Comparison of ENCODE assay signal across 15 cellular contexts in the genomic region with DNA sequence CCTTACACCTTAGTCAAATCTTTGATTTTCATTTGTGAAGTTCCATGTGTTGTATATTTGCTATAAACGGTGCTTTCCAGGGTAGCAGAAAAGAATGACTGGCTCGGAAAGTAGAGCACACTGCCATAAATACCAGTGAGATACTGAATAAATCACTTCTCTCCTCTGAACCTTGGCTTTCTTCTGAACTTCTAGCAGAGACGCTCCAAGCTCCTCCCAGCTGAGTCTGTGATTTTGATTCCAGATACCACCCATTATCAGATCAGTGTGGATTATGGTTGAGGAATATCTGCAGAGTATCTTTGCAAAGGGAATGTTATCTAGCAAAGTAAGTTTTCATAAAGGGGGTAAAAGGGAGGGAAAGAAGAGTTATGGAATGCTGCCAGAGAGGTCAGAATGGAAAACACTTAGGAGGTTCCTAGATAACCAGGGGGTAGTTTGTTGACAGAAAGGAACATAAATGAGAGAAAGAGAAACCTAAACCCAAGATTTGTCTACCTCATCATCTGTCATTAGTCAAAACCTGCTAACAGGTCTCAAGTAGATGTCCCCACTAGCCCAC.
DNase-seq lines count a peak whose midpoint lies in the region; ATAC-seq and TF ChIP-seq lines count a peak whose summit lies in the region.
"Had no signal": no experiment of that assay in that cellular context is flagged by ENCODE, and none has a peak within 500 bp of the region (broad histone marks: within the 10 kb centered on the region; RNA-seq: fewer than 3 reads in every experiment).

No MANE protein-coding gene starts in this region.

- H3K4me1 ChIP-seq in left ventricle myocardium inferior (peaks cover 19% of the 10 kb centered on the region), esophagus muscularis mucosa (peaks cover 16 to 34% (median 26%) of the 10 kb centered on the region in 4 donors), osteoblast (ENCODE audit: insufficient read depth, low read length) (no peaks in the 10 kb centered on the region), smooth muscle cell (ENCODE audit: low read depth) (no peaks in the 10 kb centered on the region)

- DNase-seq in left ventricle myocardium inferior = no peak
- DNase-seq in left ventricle myocardium superior = no peak
- no peak for DNase-seq in esophagus muscularis mucosa (ENCODE audit: extremely low spot score)
- peak; percentile 59 for DNase-seq in osteoblast (ENCODE audit: insufficient read length, low spot score, missing footprints)
- no peak for DNase-seq in cerebellum (ENCODE audit: low spot score)
- no peak for DNase-seq in smooth muscle cell (lab: John Stamatoyannopoulos, UW; ENCODE audit: unreplicated experiment)
- DNase-seq in effector CD4-positive, alpha-beta T cell = no peak
- DNase-seq: GM23248, MV-4-11, NCI-H1417 treated with DMSO at 0.1 percent for 48 hours, NCI-H2029, NCI-H510A treated with DMSO at 0.1 percent for 48 hours had no signal

- TF ChIP-seq CTCF in left ventricle myocardium inferior (IDR thresholded peaks at IDR 0.05; ENCODE audit: borderline replicate concordance) (no peak), esophagus muscularis mucosa (IDR thresholded peaks at IDR 0.05) (no peak), osteoblast (IDR thresholded peaks at IDR 0.05; ENCODE audit: extremely low read depth, low read depth, low read length) (no peak), smooth muscle cell (IDR thresholded peaks at IDR 0.05; ENCODE audit: borderline replicate concordance, insufficient read depth, poor library complexity, severe bottlenecking) (no peak)

- no peaks in the 10 kb centered on the region for H3K27me3 ChIP-seq in left ventricle myocardium inferior (ENCODE audit: low read depth)
- H3K27me3 ChIP-seq in esophagus muscularis mucosa = no peaks in the 10 kb centered on the region
- no peaks in the 10 kb centered on the region for H3K27me3 ChIP-seq in osteoblast (ENCODE audit: insufficient read depth, low read length)
- no peaks in the 10 kb centered on the region for H3K27me3 ChIP-seq in smooth muscle cell (ENCODE audit: low read depth)

- intact Hi-C loops in left ventricle myocardium inferior (cut with micrococcal nuclease) (no loop called here), left ventricle myocardium superior (cut with micrococcal nuclease) (no loop called here), esophagus muscularis mucosa (cut with DNase I) (no loop called here)

- H3K9me3 ChIP-seq in left ventricle myocardium inferior (replicated peaks) (peaks cover 10% of the 10 kb centered on the region), esophagus muscularis mucosa (no peaks in the 10 kb centered on the region), osteoblast (ENCODE audit: low read depth, low read length) (no peaks in the 10 kb centered on the region), smooth muscle cell (replicated peaks; ENCODE audit: low read depth) (no peaks in the 10 kb centered on the region)

- H3K79me2 ChIP-seq in osteoblast (ENCODE audit: insufficient read depth, low read length) (no peaks in the 10 kb centered on the region), smooth muscle cell (ENCODE audit: low read depth) (peaks cover 7% of the 10 kb centered on the region)

- H4K20me1 ChIP-seq in osteoblast (ENCODE audit: insufficient read depth, low read length) = peaks cover 6% of the 10 kb centered on the region
- H4K20me1 ChIP-seq in smooth muscle cell (ENCODE audit: low read depth) = peaks cover 84% of the 10 kb centered on the region

- H3K4me3 ChIP-seq in left ventricle myocardium inferior (no peak overlapping the region), esophagus muscularis mucosa (no peak overlapping the region), osteoblast (ENCODE audit: insufficient read depth, low read length) (no peak overlapping the region), smooth muscle cell (no peak overlapping the region)
- H3K4me3 ChIP-seq: GM23248 had no signal

- H3K27ac ChIP-seq in left ventricle myocardium inferior (replicated peaks) (peak overlapping the region; percentile 49), esophagus muscularis mucosa (replicated peaks in 1 of 4) (peak overlapping the region; percentile 25 to 69 (median 52)), osteoblast (ENCODE audit: low read depth, low read length) (no peak overlapping the region), smooth muscle cell (ENCODE audit: low read depth) (no peak overlapping the region)
- H3K27ac ChIP-seq: C4-2B, GM23248 had no signal

- H3K36me3 ChIP-seq in left ventricle myocardium inferior (peaks cover 12% of the 10 kb centered on the region), esophagus muscularis mucosa (peaks cover 0 to 17% (median under 1%) of the 10 kb centered on the region in 4 donors), osteoblast (ENCODE audit: insufficient read depth, low read length) (peaks cover 4% of the 10 kb centered on the region), smooth muscle cell (ENCODE audit: low read depth) (peaks cover 18% of the 10 kb centered on the region)

- no peak for ATAC-seq in left ventricle myocardium superior
- ATAC-seq in HG03469 (IDR thresholded peaks at IDR 0.05; ENCODE audit: unreplicated experiment) = no peak
- ATAC-seq: HCT116 had no signal

- H2AFZ ChIP-seq in osteoblast (ENCODE audit: low read length) = no peak overlapping the region
- no peak overlapping the region for H2AFZ ChIP-seq in smooth muscle cell (ENCODE audit: low read depth)
- H2AFZ ChIP-seq: GM23248 had no signal

- no peak overlapping the region for H3K9ac ChIP-seq in smooth muscle cell (ENCODE audit: low read depth)
- H3K9ac ChIP-seq: GM23248 had no signal

- H3F3A ChIP-seq in smooth muscle cell (ENCODE audit: low read depth) = no peaks in the 10 kb centered on the region

- H3K4me2 ChIP-seq in osteoblast (ENCODE audit: insufficient read depth, low read length) (no peak overlapping the region), smooth muscle cell (no peak overlapping the region)

- TF ChIP-seq POLR2A in esophagus muscularis mucosa (IDR thresholded peaks at IDR 0.05; ENCODE audit: low read depth) = no peak

- TF ChIP-seq EP300 in esophagus muscularis mucosa (IDR thresholded peaks at IDR 0.05) = no peak

- WGBS in esophagus muscularis mucosa = 8% methylated on average over 3 of the region's 3 CpGs
- WGBS in smooth muscle cell (ENCODE audit: low lambda C conversion rate) = 59% methylated on average over 3 of the region's 3 CpGs

Comparison
In these comparisons a context has a peak if more than half of its experiments do, and no peak if none do; other contexts are left out.
1. H3K27ac ChIP-seq: peak in left ventricle myocardium inferior (single experiment) and esophagus muscularis mucosa (4 of 4); none in osteoblast (single experiment) and smooth muscle cell (single experiment).